In the genomic region with DNA sequence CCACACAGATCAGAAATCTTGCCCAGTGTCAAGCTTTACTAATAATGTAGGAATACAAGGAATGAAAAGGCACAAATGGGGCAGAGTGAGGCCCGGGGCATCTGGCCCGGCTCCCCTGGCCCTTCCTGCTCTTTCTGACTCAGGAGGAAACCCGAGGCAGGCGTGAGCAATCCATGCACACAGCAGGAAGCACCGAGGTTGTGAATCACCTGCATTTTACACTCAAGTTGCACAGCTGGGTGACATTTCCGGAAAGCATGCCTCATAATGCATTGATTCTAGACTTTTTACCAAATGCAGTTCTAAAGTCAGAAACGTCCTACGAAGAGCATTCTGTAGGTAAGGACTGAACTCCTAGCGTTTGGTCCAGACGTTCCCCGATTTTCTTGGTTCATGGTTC, we compare ENCODE assay signal across 9 cellular contexts. TPM values are rescaled to one million over a fixed set of nuclear protein-coding genes. Genes with fewer than 3 reads are reported as not detected.
DNase-seq lines count a peak whose midpoint lies in the region; ATAC-seq and TF ChIP-seq lines count a peak whose summit lies in the region.
"Had no signal": no experiment of that assay in that cellular context is flagged by ENCODE, and none has a peak within 500 bp of the region (broad histone marks: within the 10 kb centered on the region; RNA-seq: fewer than 3 reads in every experiment).

No MANE protein-coding gene starts in this region.

- H3K9me3 Mint-ChIP-seq in activated T-cell treated with anti-CD3 and anti-CD28 coated beads, Interleukin-2, amount 50 U/mL, for 72 hours, result no peaks in the 10 kb centered on the region
- H3K9me3 Mint-ChIP-seq: memory B cell had no signal

- no peaks in the 10 kb centered on the region for H3K9me3 ChIP-seq in HEK293 (ENCODE audit: control insufficient read depth, insufficient read depth, low read depth, low read length)
- no peaks in the 10 kb centered on the region for H3K9me3 ChIP-seq in iPS-18a (ENCODE audit: control insufficient read depth, low read depth, low read length)
- no peaks in the 10 kb centered on the region for H3K9me3 ChIP-seq in upper lobe of right lung

- peaks cover 26% of the 10 kb centered on the region for H3K4me1 Mint-ChIP-seq in activated T-cell treated with anti-CD3 and anti-CD28 coated beads, Interleukin-2, amount 50 U/mL, for 72 hours (ENCODE audit: low read depth)

- peak; percentile 83 for DNase-seq in ACHN
- peak; percentile 29 to 46 for DNase-seq in activated T-cell treated with anti-CD3 and anti-CD28 coated beads, Interleukin-2, amount 50 U/mL, for 72 hours
- no peak for DNase-seq in NCI-H1105 (lab: John Stamatoyannopoulos, UW)
- DNase-seq in NCI-H526 treated with DMSO at 0.1 percent for 48 hours (lab: John Stamatoyannopoulos, UW), result no peak
- DNase-seq in upper lobe of right lung, result no peak

- no peak overlapping the region for H3K9ac ChIP-seq in iPS-18a (ENCODE audit: low read length)

- H3K27me3 ChIP-seq in iPS-18a (ENCODE audit: control insufficient read depth, insufficient read depth, low read length) (no peaks in the 10 kb centered on the region), upper lobe of right lung (no peaks in the 10 kb centered on the region)

- CTCF ChIA-PET in HEK293 (lab: Yijun Ruan, JAX), result no interaction called here

- H3K4me1 ChIP-seq in HEK293 (ENCODE audit: control insufficient read depth, insufficient read depth, low read length) (no peaks in the 10 kb centered on the region), iPS-18a (ENCODE audit: control insufficient read depth, low read depth, low read length) (peaks cover 9% of the 10 kb centered on the region), upper lobe of right lung (no peaks in the 10 kb centered on the region)

- no peaks in the 10 kb centered on the region for H3K27me3 Mint-ChIP-seq in activated T-cell treated with anti-CD3 and anti-CD28 coated beads, Interleukin-2, amount 50 U/mL, for 72 hours (ENCODE audit: low read depth)
- H3K27me3 Mint-ChIP-seq: memory B cell had no signal

- no peak overlapping the region for H3K27ac Mint-ChIP-seq in activated T-cell treated with anti-CD3 and anti-CD28 coated beads, Interleukin-2, amount 50 U/mL, for 72 hours

- in situ Hi-C loops in ACHN (cut with HindIII; ENCODE audit: low pct_ligation_motif_present, low pct_unique_long_range_greater_than_20kb, low sequenced_read_pairs), result no loop called here

- ATAC-seq in activated T-cell treated with anti-CD3 and anti-CD28 coated beads, Interleukin-2, amount 50 U/mL, for 72 hours (replicated peaks in 1 of 2), result peak; percentile 86 to 91
- ATAC-seq in GM18870 (IDR thresholded peaks at IDR 0.05; ENCODE audit: unreplicated experiment) (no peak), upper lobe of right lung (no peak)

- H3K4me3 Mint-ChIP-seq in activated T-cell treated with anti-CD3 and anti-CD28 coated beads, Interleukin-2, amount 50 U/mL, for 72 hours, result no peak overlapping the region
- H3K4me3 Mint-ChIP-seq: memory B cell had no signal

- no peak overlapping the region for H3K27ac ChIP-seq in HEK293 (ENCODE audit: extremely low read depth, low read depth, low read length)
- peak overlapping the region; percentile 1 for H3K27ac ChIP-seq in iPS-18a (ENCODE audit: low read length)
- no peak overlapping the region for H3K27ac ChIP-seq in upper lobe of right lung

- peaks cover 2 to 5% of the 10 kb centered on the region in 2 donors for H3K36me3 Mint-ChIP-seq in activated T-cell treated with anti-CD3 and anti-CD28 coated beads, Interleukin-2, amount 50 U/mL, for 72 hours (ENCODE audit: insufficient read depth in 2 of 2)

- POLR2A ChIA-PET in HEK293 (lab: Yijun Ruan, JAX), result no interaction called here

- H3K36me3 ChIP-seq in HEK293 (ENCODE audit: control insufficient read depth in 2 of 2, insufficient read depth in 1 of 2, low read length in 2 of 2), result peaks cover 0 to 26% of the 10 kb centered on the region in 2 experiments
- peaks cover 11% of the 10 kb centered on the region for H3K36me3 ChIP-seq in iPS-18a (ENCODE audit: control insufficient read depth, low read depth, low read length)
- H3K36me3 ChIP-seq in upper lobe of right lung, result peaks cover 15% of the 10 kb centered on the region

- H3K4me3 ChIP-seq in HEK293 (ENCODE audit: low read depth, low read length) (no peak overlapping the region), iPS-18a (ENCODE audit: low read length) (no peak overlapping the region), upper lobe of right lung (no peak overlapping the region)

- TF ChIP-seq CTCF in HEK293 (tag by site-specific recombination; IDR thresholded peaks at IDR 0.05) (no peak), upper lobe of right lung (IDR thresholded peaks at IDR 0.05) (no peak)

- intact Hi-C loops in upper lobe of right lung (cut with DNase I), result no loop called here

TF ChIP-seq in HEK293, 187 proteins besides CTCF, POLR2A, EP300 and RAD21:
- 0 out of 2 replicates have a peak, but pooled peaks have one; percentile 34 for TF ChIP-seq ZNF660 (tag by site-specific recombination; IDR thresholded peaks at IDR 0.05)
- no peak for TF ChIP-seq KLF7 (tag by site-specific recombination; IDR thresholded peaks at IDR 0.05; ENCODE audit: borderline replicate concordance)
- TF ChIP-seq ZNF837 (tag by site-specific recombination; IDR thresholded peaks at IDR 0.05), result no peak
- peak; percentile 50 for TF ChIP-seq ZIC2 (tag by site-specific recombination; IDR thresholded peaks at IDR 0.05)
- TF ChIP-seq, protein P1, sequence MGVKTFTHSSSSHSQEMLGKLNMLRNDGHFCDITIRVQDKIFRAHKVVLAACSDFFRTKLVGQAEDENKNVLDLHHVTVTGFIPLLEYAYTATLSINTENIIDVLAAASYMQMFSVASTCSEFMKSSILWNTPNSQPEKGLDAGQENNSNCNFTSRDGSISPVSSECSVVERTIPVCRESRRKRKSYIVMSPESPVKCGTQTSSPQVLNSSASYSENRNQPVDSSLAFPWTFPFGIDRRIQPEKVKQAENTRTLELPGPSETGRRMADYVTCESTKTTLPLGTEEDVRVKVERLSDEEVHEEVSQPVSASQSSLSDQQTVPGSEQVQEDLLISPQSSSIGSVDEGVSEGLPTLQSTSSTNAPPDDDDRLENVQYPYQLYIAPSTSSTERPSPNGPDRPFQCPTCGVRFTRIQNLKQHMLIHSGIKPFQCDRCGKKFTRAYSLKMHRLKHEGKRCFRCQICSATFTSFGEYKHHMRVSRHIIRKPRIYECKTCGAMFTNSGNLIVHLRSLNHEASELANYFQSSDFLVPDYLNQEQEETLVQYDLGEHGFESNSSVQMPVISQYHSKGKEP (tag by site-specific recombination; IDR thresholded peaks at IDR 0.05), result peak; percentile 77
- TF ChIP-seq ZNF792 (tag by site-specific recombination; IDR thresholded peaks at IDR 0.05), result no peak
- TF ChIP-seq, protein P2, sequence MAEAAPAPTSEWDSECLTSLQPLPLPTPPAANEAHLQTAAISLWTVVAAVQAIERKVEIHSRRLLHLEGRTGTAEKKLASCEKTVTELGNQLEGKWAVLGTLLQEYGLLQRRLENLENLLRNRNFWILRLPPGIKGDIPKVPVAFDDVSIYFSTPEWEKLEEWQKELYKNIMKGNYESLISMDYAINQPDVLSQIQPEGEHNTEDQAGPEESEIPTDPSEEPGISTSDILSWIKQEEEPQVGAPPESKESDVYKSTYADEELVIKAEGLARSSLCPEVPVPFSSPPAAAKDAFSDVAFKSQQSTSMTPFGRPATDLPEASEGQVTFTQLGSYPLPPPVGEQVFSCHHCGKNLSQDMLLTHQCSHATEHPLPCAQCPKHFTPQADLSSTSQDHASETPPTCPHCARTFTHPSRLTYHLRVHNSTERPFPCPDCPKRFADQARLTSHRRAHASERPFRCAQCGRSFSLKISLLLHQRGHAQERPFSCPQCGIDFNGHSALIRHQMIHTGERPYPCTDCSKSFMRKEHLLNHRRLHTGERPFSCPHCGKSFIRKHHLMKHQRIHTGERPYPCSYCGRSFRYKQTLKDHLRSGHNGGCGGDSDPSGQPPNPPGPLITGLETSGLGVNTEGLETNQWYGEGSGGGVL (tag by site-specific recombination; IDR thresholded peaks at IDR 0.05), result no peak
- TF ChIP-seq ZBTB17 (tag by site-specific recombination; IDR thresholded peaks at IDR 0.05), result peak; percentile 63

RNA-seq across cellular contexts. Expression of a gene that starts 38.9 kb away (rescaled TPM):
- total RNA-seq in activated T-cell treated with anti-CD3 and anti-CD28 coated beads, Interleukin-2, amount 50 U/mL, for 72 hours, result 10 to 100 TPM; 24.1 to 34.2 TPM
- 14.4 TPM for total RNA-seq in upper lobe of right lung

RNA-seq across cellular contexts. Expression of a gene that starts 39.2 kb away (rescaled TPM):
- total RNA-seq in activated T-cell treated with anti-CD3 and anti-CD28 coated beads, Interleukin-2, amount 50 U/mL, for 72 hours, result 10 to 100 TPM; 48.9 to 50.6 TPM
- total RNA-seq in upper lobe of right lung, result 17.5 TPM

RNA-seq across cellular contexts. Expression of a gene that starts 45.4 kb away (rescaled TPM):
- 10 to 100 TPM; 80.9 to 82.3 TPM for total RNA-seq in activated T-cell treated with anti-CD3 and anti-CD28 coated beads, Interleukin-2, amount 50 U/mL, for 72 hours
- 1.7 TPM for total RNA-seq in upper lobe of right lung

Comparison
In these comparisons a context has a peak if more than half of its experiments do, and no peak if none do; other contexts are left out.
1. DNase-seq: peak in ACHN (single experiment) and activated T-cell treated with anti-CD3 and anti-CD28 coated beads, Interleukin-2, amount 50 U/mL, for 72 hours (2 of 2); none in NCI-H1105 (single experiment), NCI-H526 treated with DMSO at 0.1 percent for 48 hours (single experiment) and upper lobe of right lung (single experiment).
2. ATAC-seq: peak in activated T-cell treated with anti-CD3 and anti-CD28 coated beads, Interleukin-2, amount 50 U/mL, for 72 hours (2 of 2); none in GM18870 (single experiment) and upper lobe of right lung (single experiment).
3. RNA of a gene that starts 45.4 kb away (total RNA-seq): 80.9 to 82.3 TPM in activated T-cell treated with anti-CD3 and anti-CD28 coated beads, Interleukin-2, amount 50 U/mL, for 72 hours; 1.7 TPM in upper lobe of right lung (single experiment); every median in the first group is over 10 times any median in the second.